ENCODE assay signal across 9 cellular contexts in the genomic region with DNA sequence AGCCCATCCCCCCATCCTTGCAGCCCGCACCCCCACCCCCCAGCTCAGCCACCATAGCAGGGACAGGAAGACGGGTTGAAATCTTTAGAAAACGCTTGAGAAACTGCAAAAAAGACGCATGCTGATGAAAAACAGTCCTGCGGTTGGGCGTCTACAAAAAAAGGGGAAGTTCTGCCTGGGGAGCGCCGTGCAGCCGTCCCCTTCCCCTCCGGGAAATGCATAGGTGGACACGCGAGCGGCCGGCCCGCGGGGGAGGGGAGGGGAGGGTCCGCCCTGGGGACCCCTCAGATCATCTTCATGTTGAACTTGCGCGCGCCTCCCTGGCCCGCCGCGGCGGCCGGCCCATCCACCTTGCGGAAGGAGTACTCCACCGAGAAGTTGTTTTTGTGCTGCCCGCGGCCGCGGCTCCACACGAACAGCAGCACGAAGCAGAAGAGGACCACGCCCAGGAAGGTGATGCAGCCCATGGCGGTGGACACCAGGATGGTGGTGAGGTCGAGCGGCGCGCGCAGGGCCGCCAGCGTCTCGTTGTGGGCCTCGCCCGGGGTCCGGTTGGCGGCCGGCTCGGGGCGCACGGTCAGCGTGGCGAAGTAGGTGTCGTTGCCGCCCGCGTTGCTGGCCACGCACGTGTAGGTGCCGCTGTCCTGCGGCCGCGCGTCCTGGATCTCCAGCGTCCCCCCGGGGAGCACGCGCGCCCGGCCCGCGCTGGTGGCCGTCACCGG. TPM values are rescaled to one million over a fixed set of nuclear protein-coding genes. Genes with fewer than 3 reads are reported as not detected.
DNase-seq lines count a peak whose midpoint lies in the region; TF ChIP-seq lines count a peak whose summit lies in the region.
"Had no signal": no experiment of that assay in that cellular context is flagged by ENCODE, and none has a peak within 500 bp of the region (broad histone marks: within the 10 kb centered on the region; RNA-seq: fewer than 3 reads in every experiment).

No MANE protein-coding gene starts in this region.

- DNase-seq in CMK (ENCODE audit: low read depth) (peak; percentile 81), glutamatergic neuron (no peak), skeletal muscle cell (ENCODE audit: low read depth) (no peak), LoVo (ENCODE audit: low spot score) (no peak), SK-N-DZ (ENCODE audit: low spot score) (no peak), retina (no peak)
- DNase-seq in activated CD4-positive, alpha-beta T cell treated with anti-CD3 and anti-CD28 coated beads, Interleukin-2, amount 10 ng/mL, durations not matched to agents 7 days and 5 days = peak; percentile 81

- no peak for TF ChIP-seq CTCF in glutamatergic neuron (IDR thresholded peaks at IDR 0.05; ENCODE audit: partially characterized antibody, unreplicated experiment)

- H3K4me1 ChIP-seq in HUES64 (ENCODE audit: insufficient read depth, low read length) = no peaks in the 10 kb centered on the region

- no peaks in the 10 kb centered on the region for H3K27me3 Mint-ChIP-seq in activated CD4-positive, alpha-beta T cell treated with anti-CD3 and anti-CD28 coated beads, Interleukin-2, amount 10 ng/mL, durations not matched to agents 7 days and 5 days
- H3K27me3 Mint-ChIP-seq in glutamatergic neuron (ENCODE audit: unreplicated experiment) = peaks cover 21% of the 10 kb centered on the region

- H3K4me3 ChIP-seq in HUES64 (ENCODE audit: low read length) (peak overlapping the region; percentile 49), skeletal muscle cell (ENCODE audit: low read depth, low read length) (peak overlapping the region; percentile 28)

- no peak overlapping the region for H3K27ac ChIP-seq in HUES64 (ENCODE audit: low read depth, low read length)
- H3K27ac ChIP-seq: epithelial cell of prostate had no signal

- 5% methylated on average over 74 of the region's 74 CpGs for WGBS in HUES64

- POLR2A ChIA-PET in activated CD4-positive, alpha-beta T cell treated with anti-CD3 and anti-CD28 coated beads, Interleukin-2, amount 10 ng/mL, durations not matched to agents 7 days and 5 days (lab: Charles Lee) = interaction anchor here (0.6 to 1.2 kb wide), 2 partner anchors 16 to 1794 kb away, joined by 3 read pairs; no protein-coding TSS in a partner anchor

- H3K27ac Mint-ChIP-seq in activated CD4-positive, alpha-beta T cell treated with anti-CD3 and anti-CD28 coated beads, Interleukin-2, amount 10 ng/mL, durations not matched to agents 7 days and 5 days = peak overlapping the region; percentile 98
- H3K27ac Mint-ChIP-seq in glutamatergic neuron (ENCODE audit: unreplicated experiment) = no peak overlapping the region

- peaks cover 36% of the 10 kb centered on the region for H3K4me1 Mint-ChIP-seq in activated CD4-positive, alpha-beta T cell treated with anti-CD3 and anti-CD28 coated beads, Interleukin-2, amount 10 ng/mL, durations not matched to agents 7 days and 5 days
- peaks cover 10% of the 10 kb centered on the region for H3K4me1 Mint-ChIP-seq in glutamatergic neuron (ENCODE audit: low read depth, unreplicated experiment)

- no peaks in the 10 kb centered on the region for H3K36me3 ChIP-seq in HUES64 (ENCODE audit: insufficient read depth, low read length)

- H3K4me3 Mint-ChIP-seq in activated CD4-positive, alpha-beta T cell treated with anti-CD3 and anti-CD28 coated beads, Interleukin-2, amount 10 ng/mL, durations not matched to agents 7 days and 5 days = peak overlapping the region; percentile 84
- peak overlapping the region; percentile 75 for H3K4me3 Mint-ChIP-seq in glutamatergic neuron (ENCODE audit: unreplicated experiment)

- H3K36me3 Mint-ChIP-seq in activated CD4-positive, alpha-beta T cell treated with anti-CD3 and anti-CD28 coated beads, Interleukin-2, amount 10 ng/mL, durations not matched to agents 7 days and 5 days (ENCODE audit: low read depth) = peaks cover 21% of the 10 kb centered on the region
- H3K36me3 Mint-ChIP-seq in glutamatergic neuron (ENCODE audit: unreplicated experiment) = no peaks in the 10 kb centered on the region

- CTCF ChIA-PET in activated CD4-positive, alpha-beta T cell treated with anti-CD3 and anti-CD28 coated beads, Interleukin-2, amount 10 ng/mL, durations not matched to agents 7 days and 5 days (lab: Charles Lee) = interaction anchor here (1.0 to 5.7 kb wide), 3 partner anchors 8 to 54 kb away, joined by 3 to 49 read pairs (median 4); a partner anchor contains a TSS

- peak overlapping the region; percentile 3; the same call in 1 of the 2 replicates for H3K9ac ChIP-seq in HUES64 (ENCODE audit: low read depth, low read length)

- H3K9me3 Mint-ChIP-seq in activated CD4-positive, alpha-beta T cell treated with anti-CD3 and anti-CD28 coated beads, Interleukin-2, amount 10 ng/mL, durations not matched to agents 7 days and 5 days = no peaks in the 10 kb centered on the region
- H3K9me3 Mint-ChIP-seq in glutamatergic neuron (ENCODE audit: unreplicated experiment) = peaks cover 10% of the 10 kb centered on the region

- H3K27me3 ChIP-seq in HUES64 (ENCODE audit: insufficient read depth, low read length) = peaks cover 83% of the 10 kb centered on the region

- no peaks in the 10 kb centered on the region for H3K9me3 ChIP-seq in HUES64 (ENCODE audit: insufficient read depth, low read depth, low read length)

RNA-seq across cellular contexts. Expression of a gene that starts 7.9 kb away (rescaled TPM):
- not detected for polyA plus RNA-seq in HUES64 (2013, experiment 1 of 2)
- not detected for polyA plus RNA-seq in HUES64 (2013, experiment 2 of 2)
- under 1 TPM; 0.17 to 0.25 TPM for total RNA-seq in activated CD4-positive, alpha-beta T cell treated with anti-CD3 and anti-CD28 coated beads, Interleukin-2, amount 10 ng/mL, durations not matched to agents 7 days and 5 days
- not detected for total RNA-seq in glutamatergic neuron (ENCODE audit: unreplicated experiment)
- polyA plus RNA-seq in SK-N-DZ (2014; cell fraction: cytosol; rRNA removed) = not detected in 2 replicates
- not detected in 2 replicates for polyA plus RNA-seq in SK-N-DZ (2014; cell fraction: nucleus; rRNA removed)

RNA-seq across cellular contexts. Expression of a gene that starts 18.1 kb away (rescaled TPM):
- polyA plus RNA-seq in HUES64 (2013, experiment 1 of 2) = 0.10 TPM
- 0.38 TPM for polyA plus RNA-seq in HUES64 (2013, experiment 2 of 2)
- total RNA-seq in activated CD4-positive, alpha-beta T cell treated with anti-CD3 and anti-CD28 coated beads, Interleukin-2, amount 10 ng/mL, durations not matched to agents 7 days and 5 days = under 1 TPM; 0.35 to 0.44 TPM
- total RNA-seq in glutamatergic neuron (ENCODE audit: unreplicated experiment) = 0.25 TPM
- not detected in 2 replicates for polyA plus RNA-seq in SK-N-DZ (2014; cell fraction: cytosol; rRNA removed)
- polyA plus RNA-seq in SK-N-DZ (2014; cell fraction: nucleus; rRNA removed) = not detected in 2 replicates

RNA-seq across cellular contexts. Expression of a gene that starts 33.7 kb away (rescaled TPM):
- 0.30 TPM for polyA plus RNA-seq in HUES64 (2013, experiment 1 of 2)
- polyA plus RNA-seq in HUES64 (2013, experiment 2 of 2) = not detected
- total RNA-seq in activated CD4-positive, alpha-beta T cell treated with anti-CD3 and anti-CD28 coated beads, Interleukin-2, amount 10 ng/mL, durations not matched to agents 7 days and 5 days = under 1 TPM in 1 of 2 experiments, not detected in 1; 0.27 TPM
- not detected for total RNA-seq in glutamatergic neuron (ENCODE audit: unreplicated experiment)
- 8.7 and 19.3 TPM in 2 replicates for polyA plus RNA-seq in SK-N-DZ (2014; cell fraction: cytosol; rRNA removed)
- 9.6 and 14.3 TPM in 2 replicates for polyA plus RNA-seq in SK-N-DZ (2014; cell fraction: nucleus; rRNA removed)

RNA-seq across cellular contexts. Expression of a gene that starts 38.5 kb away (rescaled TPM):
- 233 TPM for polyA plus RNA-seq in HUES64 (2013, experiment 1 of 2)
- polyA plus RNA-seq in HUES64 (2013, experiment 2 of 2) = 223 TPM
- total RNA-seq in activated CD4-positive, alpha-beta T cell treated with anti-CD3 and anti-CD28 coated beads, Interleukin-2, amount 10 ng/mL, durations not matched to agents 7 days and 5 days = 100 to 1,000 TPM; 105 to 114 TPM
- total RNA-seq in glutamatergic neuron (ENCODE audit: unreplicated experiment) = 105 TPM
- polyA plus RNA-seq in SK-N-DZ (2014; cell fraction: cytosol; rRNA removed) = 388 and 410 TPM in 2 replicates
- polyA plus RNA-seq in SK-N-DZ (2014; cell fraction: nucleus; rRNA removed) = 320 and 336 TPM in 2 replicates

RNA-seq across cellular contexts. Expression of a gene that starts 38.6 kb away (rescaled TPM):
- 26.4 TPM for polyA plus RNA-seq in HUES64 (2013, experiment 1 of 2)
- 25.6 TPM for polyA plus RNA-seq in HUES64 (2013, experiment 2 of 2)
- 10 to 100 TPM; 69.9 to 96.6 TPM for total RNA-seq in activated CD4-positive, alpha-beta T cell treated with anti-CD3 and anti-CD28 coated beads, Interleukin-2, amount 10 ng/mL, durations not matched to agents 7 days and 5 days
- total RNA-seq in glutamatergic neuron (ENCODE audit: unreplicated experiment) = 166 TPM
- 41.8 and 45.5 TPM in 2 replicates for polyA plus RNA-seq in SK-N-DZ (2014; cell fraction: cytosol; rRNA removed)
- polyA plus RNA-seq in SK-N-DZ (2014; cell fraction: nucleus; rRNA removed) = 352 and 443 TPM in 2 replicates

Comparison
In these comparisons a context has a peak if more than half of its experiments do, and no peak if none do; other contexts are left out.
1. DNase-seq: peak in CMK (single experiment) and activated CD4-positive, alpha-beta T cell treated with anti-CD3 and anti-CD28 coated beads, Interleukin-2, amount 10 ng/mL, durations not matched to agents 7 days and 5 days (single experiment); none in glutamatergic neuron (single experiment), skeletal muscle cell (single experiment), LoVo (single experiment), SK-N-DZ (single experiment) and retina (single experiment).